Comparison of ENCODE assay signal across 14 cellular contexts in the genomic region with DNA sequence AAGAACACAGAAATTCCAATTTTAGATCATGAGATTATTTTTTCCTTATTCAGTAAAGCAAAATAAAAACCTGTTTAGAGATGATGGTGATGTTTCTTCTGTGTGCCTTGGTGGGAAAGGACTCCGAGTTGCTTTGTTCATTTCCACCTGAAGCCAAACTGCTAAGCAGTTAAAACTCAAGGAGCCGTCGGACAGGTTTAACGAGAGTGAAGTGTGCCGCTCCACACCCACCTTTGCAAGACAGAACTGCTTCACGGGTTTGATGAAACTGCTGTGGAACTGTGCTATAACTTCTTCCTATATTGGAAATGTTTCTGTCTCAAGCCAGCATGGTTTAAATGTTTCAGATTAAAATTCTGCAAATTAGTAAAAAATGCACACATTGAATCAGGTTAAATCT. TPM values are rescaled to one million over a fixed set of nuclear protein-coding genes. Genes with fewer than 3 reads are reported as not detected.
DNase-seq lines count a peak whose midpoint lies in the region; ATAC-seq and TF ChIP-seq lines count a peak whose summit lies in the region.
"Had no signal": no experiment of that assay in that cellular context is flagged by ENCODE, and none has a peak within 500 bp of the region (broad histone marks: within the 10 kb centered on the region; RNA-seq: fewer than 3 reads in every experiment).

No MANE protein-coding gene starts in this region.

- H3K9me3 ChIP-seq in hepatocyte (ENCODE audit: low read depth), result no peaks in the 10 kb centered on the region
- H3K9me3 ChIP-seq in prostate gland, result no peaks in the 10 kb centered on the region
- H3K9me3 ChIP-seq: SJCRH30 had no signal

- ATAC-seq in sciatic nerve, result no peak

- no peaks in the 10 kb centered on the region for H3K36me3 Mint-ChIP-seq in HFFc6 (ENCODE audit: low read depth)
- H3K36me3 Mint-ChIP-seq: activated naive CD8-positive, alpha-beta T cell treated with anti-CD3 and anti-CD28 coated beads for 36 hours had no signal

- no peaks in the 10 kb centered on the region for H3K79me2 ChIP-seq in hepatocyte

- TF ChIP-seq POLR2A in prostate gland (IDR thresholded peaks at IDR 0.05), result no peak

- no peaks in the 10 kb centered on the region for H4K20me1 ChIP-seq in hepatocyte (ENCODE audit: insufficient read depth, poor library complexity, severe bottlenecking)

- WGBS in hepatocyte (ENCODE audit: low lambda C conversion rate, missing lambda C conversion rate), result 19% methylated on average over 6 of the region's 6 CpGs
- WGBS in prostate gland, result 15% methylated on average over 6 of the region's 6 CpGs

- no peak for TF ChIP-seq CTCF in HFFc6 (IDR thresholded peaks at IDR 0.05)
- no peak for TF ChIP-seq CTCF in hepatocyte (IDR thresholded peaks at IDR 0.05; ENCODE audit: poor library complexity)
- no peak for TF ChIP-seq CTCF in prostate gland (IDR thresholded peaks at IDR 0.05)

- DNase-seq in HFFc6 (no peak), NCI-H526 treated with DMSO at 0.1 percent for 48 hours (lab: John Stamatoyannopoulos, UW) (peak; percentile 63), hepatocyte (ENCODE audit: low spot score) (peak; percentile 64), prostate gland (ENCODE audit: low spot score) (peak; percentile 90), nucleus accumbens (lab: John Stamatoyannopoulos, UW) (no peak), sciatic nerve (ENCODE audit: low spot score) (no peak), NCI-H524 (lab: John Stamatoyannopoulos, UW) (no peak), HuH-7.5 (ENCODE audit: low spot score) (no peak)
- DNase-seq: activated naive CD8-positive, alpha-beta T cell treated with anti-CD3 and anti-CD28 coated beads for 36 hours; MV-4-11; NCI-H82; SJCRH30 had no signal

- 0 out of 2 replicates have a peak overlapping the region, but pooled peaks have one; percentile 36 for H3K27ac Mint-ChIP-seq in HFFc6
- H3K27ac Mint-ChIP-seq: activated naive CD8-positive, alpha-beta T cell treated with anti-CD3 and anti-CD28 coated beads for 36 hours had no signal

- H3K27ac ChIP-seq in hepatocyte (peak overlapping the region; percentile 21), prostate gland (peak overlapping the region; percentile 54 to 55)
- H3K27ac ChIP-seq: HL-60, SJCRH30 had no signal

- H3K4me3 Mint-ChIP-seq in HFFc6, result peak overlapping the region; percentile 64; the same call in 1 of the 2 replicates
- H3K4me3 Mint-ChIP-seq: activated naive CD8-positive, alpha-beta T cell treated with anti-CD3 and anti-CD28 coated beads for 36 hours had no signal

- H3K36me3 ChIP-seq in hepatocyte (replicated peaks; ENCODE audit: insufficient read depth, low read depth) (no peaks in the 10 kb centered on the region), prostate gland (no peaks in the 10 kb centered on the region)
- H3K36me3 ChIP-seq: SJCRH30 had no signal

- H3K4me3 ChIP-seq in hepatocyte (no peak overlapping the region), prostate gland (no peak overlapping the region)
- H3K4me3 ChIP-seq: SJCRH30 had no signal

- H3K27me3 ChIP-seq in hepatocyte (no peaks in the 10 kb centered on the region), prostate gland (replicated peaks; ENCODE audit: insufficient read depth) (no peaks in the 10 kb centered on the region)
- H3K27me3 ChIP-seq: SJCRH30 had no signal

- no peaks in the 10 kb centered on the region for H3K9me2 ChIP-seq in hepatocyte (replicated peaks; ENCODE audit: insufficient read depth)

- H3K9me3 Mint-ChIP-seq in HFFc6, result no peaks in the 10 kb centered on the region
- H3K9me3 Mint-ChIP-seq: activated naive CD8-positive, alpha-beta T cell treated with anti-CD3 and anti-CD28 coated beads for 36 hours had no signal

- no peak overlapping the region for H2AFZ ChIP-seq in hepatocyte

- peak overlapping the region; percentile 35 for H3K4me2 ChIP-seq in hepatocyte

- intact Hi-C loops in prostate gland (cut with DNase I) (no loop called here), sciatic nerve (cut with DNase I) (no loop called here)

- no peaks in the 10 kb centered on the region; the same call in 1 of the 2 replicates for H3K27me3 Mint-ChIP-seq in HFFc6 (ENCODE audit: insufficient read depth)

- H3K4me1 ChIP-seq in hepatocyte (ENCODE audit: insufficient read depth) (no peaks in the 10 kb centered on the region), prostate gland (replicated peaks) (no peaks in the 10 kb centered on the region)
- H3K4me1 ChIP-seq: SJCRH30 had no signal

- H3K4me1 Mint-ChIP-seq in HFFc6 (ENCODE audit: low read depth), result peaks cover 95% of the 10 kb centered on the region
- H3K4me1 Mint-ChIP-seq: activated naive CD8-positive, alpha-beta T cell treated with anti-CD3 and anti-CD28 coated beads for 36 hours had no signal

RNA-seq across cellular contexts. Expression of a gene that starts 9.2 kb away (rescaled TPM):
- total RNA-seq in HFFc6 (2021; fragmentation: NEBNext Ultra II Directional; extraction: Animal tissue kit (Norgen Biotek cat#: 25700)), result 10 to 100 TPM; 33.8 to 65.4 (median 37.0) TPM
- total RNA-seq in hepatocyte, result 123 and 156 TPM in 2 replicates
- polyA plus RNA-seq in hepatocyte, result 73.7 and 78.1 TPM in 2 replicates
- total RNA-seq in prostate gland, result 100 to 1,000 TPM in 1 of 2 donors, 10 to 100 TPM in 1; 60.6 to 211 TPM
- 7.2 TPM for total RNA-seq in sciatic nerve
- total RNA-seq: fibroblast of lung, SJCRH30 had no signal

RNA-seq across cellular contexts. Expression of a gene that starts 57.8 kb away (rescaled TPM):
- total RNA-seq in HFFc6 (2021; fragmentation: NEBNext Ultra II Directional; extraction: Animal tissue kit (Norgen Biotek cat#: 25700)), result 10 to 100 TPM in 5 of 6 experiments, 1 to 10 TPM in 1; 9.7 to 12.9 (median 11.9) TPM
- 14.6 and 15.3 TPM in 2 replicates for total RNA-seq in hepatocyte
- 4.0 and 7.6 TPM in 2 replicates for polyA plus RNA-seq in hepatocyte
- total RNA-seq in prostate gland, result 10 to 100 TPM; 13.1 to 19.9 TPM
- total RNA-seq in sciatic nerve, result 14.6 TPM

Comparison
In these comparisons a context has a peak if more than half of its experiments do, and no peak if none do; other contexts are left out.
1. DNase-seq: peak in NCI-H526 treated with DMSO at 0.1 percent for 48 hours (single experiment), hepatocyte (single experiment) and prostate gland (single experiment); none in HFFc6 (single experiment), nucleus accumbens (0 of 56), sciatic nerve (single experiment), NCI-H524 (0 of 2) and HuH-7.5 (single experiment).